21 cellular contexts compared by ENCODE assay signal in genomic region chr13:112696869-112697465, GRCh38.
"Had no signal": no experiment of that assay in that cellular context is flagged by ENCODE, and none has a peak within 500 bp of the region (broad histone marks: within the 10 kb centered on the region; RNA-seq: fewer than 3 reads in every experiment).

No MANE protein-coding gene starts in this region.

- H3K27me3 Mint-ChIP-seq: activated CD4-positive, alpha-beta memory T cell treated with anti-CD3 and anti-CD28 coated beads, Interleukin-2, amount 10 ng/mL, durations not matched to agents 7 days and 5 days; activated CD8-positive, alpha-beta memory T cell treated with anti-CD3 and anti-CD28 coated beads, Interleukin-2, amount 10 ng/mL, durations not matched to agents 7 days and 5 days; activated naive CD4-positive, alpha-beta T cell treated with anti-CD3 and anti-CD28 coated beads, Interleukin-2, amount 50 U/mL, for 24 hours; memory B cell; naive thymus-derived CD8-positive, alpha-beta T cell had no signal

- H3K27me3 ChIP-seq: esophagus muscularis mucosa, gastroesophageal sphincter, heart left ventricle, testis had no signal

- H3K27ac Mint-ChIP-seq: activated B cell treated with CpG ODN at 0.5 μM for 24 hours; activated CD4-positive, alpha-beta memory T cell treated with anti-CD3 and anti-CD28 coated beads, Interleukin-2, amount 10 ng/mL, durations not matched to agents 7 days and 5 days; activated CD8-positive, alpha-beta memory T cell treated with anti-CD3 and anti-CD28 coated beads, Interleukin-2, amount 10 ng/mL, durations not matched to agents 7 days and 5 days; activated naive CD4-positive, alpha-beta T cell treated with anti-CD3 and anti-CD28 coated beads, Interleukin-2, amount 50 U/mL, for 24 hours; memory B cell; naive thymus-derived CD8-positive, alpha-beta T cell; T-helper 2 cell treated with Interferon-gamma antibody and Interleukin-4, amounts not matched to agents 5 μg/mL and 100 μg/mL, for 36 hours had no signal

- H3K9me3 ChIP-seq: esophagus muscularis mucosa, gastroesophageal sphincter, heart left ventricle, SK-N-SH, testis had no signal

- H3K36me3 ChIP-seq: esophagus muscularis mucosa had no signal

- H3K4me3 Mint-ChIP-seq: activated B cell treated with CpG ODN at 0.5 μM for 24 hours; activated CD4-positive, alpha-beta memory T cell treated with anti-CD3 and anti-CD28 coated beads, Interleukin-2, amount 10 ng/mL, durations not matched to agents 7 days and 5 days; activated CD8-positive, alpha-beta memory T cell treated with anti-CD3 and anti-CD28 coated beads, Interleukin-2, amount 10 ng/mL, durations not matched to agents 7 days and 5 days; activated naive CD4-positive, alpha-beta T cell treated with anti-CD3 and anti-CD28 coated beads, Interleukin-2, amount 50 U/mL, for 24 hours; memory B cell; naive thymus-derived CD8-positive, alpha-beta T cell; T-helper 2 cell treated with Interferon-gamma antibody and Interleukin-4, amounts not matched to agents 5 μg/mL and 100 μg/mL, for 36 hours had no signal

- H3K4me3 ChIP-seq: esophagus muscularis mucosa, gastroesophageal sphincter, heart left ventricle had no signal

- H3K9me3 Mint-ChIP-seq: activated B cell treated with CpG ODN at 0.5 μM for 24 hours; activated CD4-positive, alpha-beta memory T cell treated with anti-CD3 and anti-CD28 coated beads, Interleukin-2, amount 10 ng/mL, durations not matched to agents 7 days and 5 days; activated naive CD4-positive, alpha-beta T cell treated with anti-CD3 and anti-CD28 coated beads, Interleukin-2, amount 50 U/mL, for 24 hours; memory B cell; naive thymus-derived CD8-positive, alpha-beta T cell; T-helper 2 cell treated with Interferon-gamma antibody and Interleukin-4, amounts not matched to agents 5 μg/mL and 100 μg/mL, for 36 hours had no signal

- ATAC-seq: activated CD8-positive, alpha-beta memory T cell treated with anti-CD3 and anti-CD28 coated beads, Interleukin-2, amount 10 ng/mL, durations not matched to agents 7 days and 5 days; gastroesophageal sphincter; heart left ventricle; naive thymus-derived CD8-positive, alpha-beta T cell had no signal

- H3K27ac ChIP-seq: esophagus muscularis mucosa, gastroesophageal sphincter, testis had no signal

- H3K36me3 Mint-ChIP-seq: activated CD8-positive, alpha-beta memory T cell treated with anti-CD3 and anti-CD28 coated beads, Interleukin-2, amount 10 ng/mL, durations not matched to agents 7 days and 5 days had no signal

- DNase-seq: activated B cell treated with CpG ODN at 0.5 μM for 24 hours; activated CD4-positive, alpha-beta memory T cell treated with anti-CD3 and anti-CD28 coated beads, Interleukin-2, amount 10 ng/mL, durations not matched to agents 7 days and 5 days; activated CD4-positive, alpha-beta T cell treated with anti-CD3 and anti-CD28 coated beads for 48 hours; activated CD8-positive, alpha-beta memory T cell treated with anti-CD3 and anti-CD28 coated beads, Interleukin-2, amount 10 ng/mL, durations not matched to agents 7 days and 5 days; activated gamma-delta T cell; activated T-cell treated with anti-CD3 and anti-CD28 coated beads, Interleukin-2, amount 50 U/mL, for 1 hour; cerebellar nuclear complex; effector CD8-positive, alpha-beta T cell; kidney; retina; SK-N-SH; stimulated activated CD4-positive, alpha-beta T cell treated with anti-CD3 and anti-CD28 coated beads, Interleukin-12 subunit alpha, Interleukin-12 subunit beta, amount 100 ng/mL, for 4 hours; stimulated activated CD4-positive, alpha-beta T cell treated with anti-CD3 and anti-CD28 coated beads, Interleukin-1b, Interleukin-23, amount 100 ng/mL, for 48 hours; testis had no signal
